Comparison of ENCODE assay signal across 27 cellular contexts in the genomic region with DNA sequence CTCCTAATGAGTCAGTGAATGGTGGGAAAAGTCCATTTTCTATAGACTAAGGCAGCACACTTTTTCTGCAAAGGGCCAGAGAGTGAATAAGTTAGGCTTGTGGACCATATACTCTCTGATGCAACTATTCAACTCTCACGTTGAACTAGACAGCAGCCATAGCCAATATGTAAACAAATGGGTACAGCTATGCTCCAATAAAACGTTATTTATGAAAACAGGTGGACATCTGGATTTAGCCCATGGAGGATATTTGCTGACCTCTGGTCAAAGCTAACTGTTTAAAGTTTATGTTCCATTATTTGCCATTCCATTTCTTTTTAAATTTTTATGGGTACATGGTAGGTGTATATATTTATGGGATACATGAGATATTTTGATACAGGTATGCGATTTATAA. TPM values are rescaled to one million over a fixed set of nuclear protein-coding genes. Genes with fewer than 3 reads are reported as not detected.
DNase-seq lines count a peak whose midpoint lies in the region; ATAC-seq, FAIRE-seq and TF ChIP-seq lines count a peak whose summit lies in the region.
"Had no signal": no experiment of that assay in that cellular context is flagged by ENCODE, and none has a peak within 500 bp of the region (broad histone marks: within the 10 kb centered on the region; RNA-seq: fewer than 3 reads in every experiment).

No MANE protein-coding gene starts in this region.

- TF ChIP-seq POLR2A in prostate gland (IDR thresholded peaks at IDR 0.05), result no peak

- no peak overlapping the region for H3K27ac ChIP-seq in prostate gland
- H3K27ac ChIP-seq: BLaER1 had no signal

- peak overlapping the region; percentile 24 for H3K27ac Mint-ChIP-seq in T-helper 17 cell
- H3K27ac Mint-ChIP-seq: CD14-positive monocyte; CD4-positive, alpha-beta memory T cell had no signal

- peaks cover 19% of the 10 kb centered on the region for H3K4me1 Mint-ChIP-seq in T-helper 17 cell

- peak; percentile 98 for DNase-seq in LNCaP clone FGC (ENCODE audit: low read depth)
- DNase-seq in T-helper 17 cell, result no peak
- peak; percentile 15 for DNase-seq in prostate gland (ENCODE audit: low spot score)
- no peak for DNase-seq in HTR-8/SVneo (ENCODE audit: insufficient read length, low spot score)
- DNase-seq in stimulated activated CD4-positive, alpha-beta T cell treated with anti-CD3 and anti-CD28 coated beads, Interleukin-4, amount 100 ng/mL, for 1 hour, result no peak
- DNase-seq: 8988T; ACHN; BE2C; C1 segment of cervical spinal cord; CD4-positive, alpha-beta memory T cell; CD4-positive, CD25-positive, alpha-beta regulatory T cell; CD8-positive, alpha-beta memory T cell; COR-L47; DMS 273 treated with DMSO at 0.1 percent for 48 hours; DMS153; DMS53; DMS79; DND-41; EL; GDM1 had no signal

- no peak for ATAC-seq in T-helper 17 cell
- ATAC-seq: GM12878 had no signal

- H3K4me3 ChIP-seq in LNCaP clone FGC (ENCODE audit: low read depth, low read length) (no peak overlapping the region), prostate gland (no peak overlapping the region)
- H3K4me3 ChIP-seq: BLaER1, GM12878 had no signal

- no peaks in the 10 kb centered on the region for H3K36me3 ChIP-seq in prostate gland
- H3K36me3 ChIP-seq: BLaER1 had no signal

- H3K4me3 Mint-ChIP-seq in T-helper 17 cell, result no peak overlapping the region
- H3K4me3 Mint-ChIP-seq: CD14-positive monocyte; CD4-positive, alpha-beta memory T cell; CD4-positive, CD25-positive, alpha-beta regulatory T cell; CD8-positive, alpha-beta memory T cell had no signal

- intact Hi-C loops in prostate gland (cut with DNase I), result no loop called here

- H3K9me3 ChIP-seq in T-helper 17 cell (ENCODE audit: control insufficient read depth, low read length, poor library complexity, severe bottlenecking) (no peaks in the 10 kb centered on the region), prostate gland (no peaks in the 10 kb centered on the region)
- H3K9me3 ChIP-seq: BE2C had no signal

- TF ChIP-seq CTCF in LNCaP clone FGC (IDR thresholded peaks at IDR 0.05; ENCODE audit: control insufficient read depth, extremely low read depth, insufficient read depth), result no peak
- TF ChIP-seq CTCF in prostate gland (IDR thresholded peaks at IDR 0.05), result no peak

- H3K4me1 ChIP-seq in prostate gland (replicated peaks), result peaks cover 4% of the 10 kb centered on the region
- H3K4me1 ChIP-seq: BE2C, BLaER1 had no signal

- peaks cover 6% of the 10 kb centered on the region for H3K27me3 Mint-ChIP-seq in T-helper 17 cell

- H3K27me3 ChIP-seq in prostate gland (replicated peaks; ENCODE audit: insufficient read depth), result no peaks in the 10 kb centered on the region
- H3K27me3 ChIP-seq: BLaER1 had no signal

- FAIRE-seq in HTR-8/SVneo (lab: Jason Lieb, UNC), result no peak
- FAIRE-seq: A204.1, GM12878, GM12892, GM19239 had no signal

- H3K36me3 Mint-ChIP-seq in T-helper 17 cell (ENCODE audit: low read depth), result peaks cover 6% of the 10 kb centered on the region

- 29% methylated on average over 3 of the region's 3 CpGs for WGBS in prostate gland

RNA-seq across cellular contexts. Expression of a gene that starts 4.7 kb away (rescaled TPM):
- total RNA-seq in T-helper 17 cell (not detected), prostate gland (1 to 10 TPM; 4.1 to 4.3 TPM)
- total RNA-seq: CD4-positive, alpha-beta memory T cell; CD4-positive, CD25-positive, alpha-beta regulatory T cell; CD8-positive, alpha-beta memory T cell; G401 had no signal

RNA-seq across cellular contexts. Expression of a gene that starts 43.9 kb away (rescaled TPM):
- total RNA-seq in T-helper 17 cell, result 10 to 100 TPM; 25.6 to 34.8 TPM
- total RNA-seq in prostate gland, result 10 to 100 TPM; 41.9 to 52.8 TPM

Comparison
In these comparisons a context has a peak if more than half of its experiments do, and no peak if none do; other contexts are left out.
1. DNase-seq: peak in LNCaP clone FGC (single experiment) and prostate gland (single experiment); none in T-helper 17 cell (0 of 3), HTR-8/SVneo (single experiment) and stimulated activated CD4-positive, alpha-beta T cell treated with anti-CD3 and anti-CD28 coated beads, Interleukin-4, amount 100 ng/mL, for 1 hour (single experiment).
2. RNA of a gene that starts 4.7 kb away (total RNA-seq): 4.1 to 4.3 TPM in prostate gland; not detected in T-helper 17 cell; every median in the first group is over 4 times any median in the second.